20 cellular contexts compared by ENCODE assay signal in genomic region chr1:216499581-216500272, GRCh38.
A peak's percentile ranks its signal among the peaks of the same experiment; 100 is the strongest.
DNase-seq lines count a peak whose midpoint lies in the region; ATAC-seq, FAIRE-seq and TF ChIP-seq lines count a peak whose summit lies in the region.
"Had no signal": no experiment of that assay in that cellular context is flagged by ENCODE, and none has a peak within 500 bp of the region (broad histone marks: within the 10 kb centered on the region; RNA-seq: fewer than 3 reads in every experiment).

No MANE protein-coding gene starts in this region.

- no peak overlapping the region for H3T11ph ChIP-seq in H9 (ENCODE audit: low read length)

- 13 to 18% methylated on average over 8 of the region's 8 CpGs for WGBS in pancreas, 2 donors
- no CpG with 5 or more reads among the region's 8 CpGs for WGBS in H9 (ENCODE audit: extremely low coverage, insufficient read length, low lambda C conversion rate)

- no peak overlapping the region for H3K27ac Mint-ChIP-seq in H9
- H3K27ac Mint-ChIP-seq: CD4-positive, alpha-beta memory T cell had no signal

- H3K4me1 ChIP-seq in adipocyte (ENCODE audit: control insufficient read depth, insufficient read depth, low read length) (peaks cover 2% of the 10 kb centered on the region), pancreas (peaks cover 0 to 8% (median 5%) of the 10 kb centered on the region in 3 donors), H9 (ENCODE audit: insufficient read depth, low read length) (no peaks in the 10 kb centered on the region)
- H3K4me1 ChIP-seq: BLaER1 had no signal

- no peak overlapping the region for H3K9ac ChIP-seq in adipocyte (ENCODE audit: low read length)
- H3K9ac ChIP-seq in H9 (ENCODE audit: extremely low read depth, insufficient read length, low read length) = no peak overlapping the region
- H3K9ac ChIP-seq: BLaER1 had no signal

- no peaks in the 10 kb centered on the region for H3K27me3 ChIP-seq in adipocyte (replicated peaks; ENCODE audit: control insufficient read depth, insufficient read depth, low read length)
- H3K27me3 ChIP-seq in pancreas = no peaks in the 10 kb centered on the region
- H3K27me3 ChIP-seq in H9 (ENCODE audit: insufficient read depth, low read length) = no peaks in the 10 kb centered on the region
- no peaks in the 10 kb centered on the region for H3K27me3 ChIP-seq in brain microvascular endothelial cell (replicated peaks)
- H3K27me3 ChIP-seq: BLaER1 had no signal

- H4K5ac ChIP-seq in H9 (ENCODE audit: insufficient read length, low read depth, low read length) = no peak overlapping the region

- H3K27ac ChIP-seq in pancreas (no peak overlapping the region), H9 (ENCODE audit: insufficient read length, low read depth, low read length) (no peak overlapping the region), brain microvascular endothelial cell (no peak overlapping the region)
- H3K27ac ChIP-seq: BLaER1 had no signal

- no peaks in the 10 kb centered on the region for H3K9me3 Mint-ChIP-seq in H9

- no peaks in the 10 kb centered on the region for H3K23me2 ChIP-seq in H9 (ENCODE audit: insufficient read length, low read depth, low read length, poor library complexity, severe bottlenecking)

- no peaks in the 10 kb centered on the region for H4K20me1 ChIP-seq in H9 (ENCODE audit: control insufficient read depth, insufficient read depth, insufficient read length)
- H4K20me1 ChIP-seq: BLaER1 had no signal

- no peak overlapping the region for H3K14ac ChIP-seq in H9 (ENCODE audit: insufficient read depth, low read length)

- no peaks in the 10 kb centered on the region for H3K36me3 ChIP-seq in adipocyte (ENCODE audit: control insufficient read depth, insufficient read depth, low read length, severe bottlenecking)
- no peaks in the 10 kb centered on the region for H3K36me3 ChIP-seq in pancreas
- H3K36me3 ChIP-seq in brain microvascular endothelial cell (replicated peaks) = no peaks in the 10 kb centered on the region
- H3K36me3 ChIP-seq: BLaER1 had no signal

- H3K23ac ChIP-seq in H9 (ENCODE audit: insufficient read length, low read depth, low read length) = no peak overlapping the region

- H3K4me3 ChIP-seq in adipocyte (ENCODE audit: low read length) (no peak overlapping the region), pancreas (no peak overlapping the region), brain microvascular endothelial cell (ENCODE audit: low read depth, low read length) (no peak overlapping the region)
- H3K4me3 ChIP-seq: BLaER1 had no signal

- ATAC-seq in left colon (peak; percentile 74), pancreas (peak in 3 of 4 donors; percentile 47 to 56 (median 53))

- H2BK5ac ChIP-seq in H9 (ENCODE audit: insufficient read length, low read length) = no peak overlapping the region

- no peak overlapping the region for H2BK12ac ChIP-seq in H9 (ENCODE audit: insufficient read length, low read depth, low read length)

- DNase-seq in D721Med (ENCODE audit: insufficient read length, low spot score) (no peak), adipocyte (ENCODE audit: low read depth) (peak; percentile 29), left colon (peak in 1 of 2 donors; percentile 12), pancreas (no peak), H9 (no peak), putamen (ENCODE audit: low spot score) (no peak), brain microvascular endothelial cell (no peak)
- DNase-seq in activated T-cell treated with anti-CD3 and anti-CD28 coated beads, Interleukin-2, amount 50 U/mL, for 48 hours = no peak
- DNase-seq: CD4-positive, alpha-beta memory T cell; DND-41; H7; MM.1S; NCI-H1092; NCI-H2029 treated with DMSO at 0.1 percent for 48 hours; NCI-H2171 treated with DMSO at 0.1 percent for 48 hours; NCI-H446 treated with DMSO at 0.1 percent for 48 hours; NCI-H748 treated with DMSO at 0.1 percent for 48 hours; Right ventricle myocardium superior had no signal

- no peak overlapping the region for H2BK20ac ChIP-seq in H9 (ENCODE audit: low read depth, low read length, poor library complexity, severe bottlenecking)

- H2AFZ ChIP-seq in H9 (ENCODE audit: low read length) = no peak overlapping the region

- H3K9me3 ChIP-seq in adipocyte (ENCODE audit: control insufficient read depth, low read length) (peaks cover 2% of the 10 kb centered on the region), pancreas (no peaks in the 10 kb centered on the region), H9 (ENCODE audit: control insufficient read depth, low read depth, low read length) (no peaks in the 10 kb centered on the region)
- H3K9me3 ChIP-seq: BLaER1 had no signal

- H3K79me1 ChIP-seq in H9 (ENCODE audit: insufficient read depth, low read depth, low read length, poor library complexity, severe bottlenecking) = no peaks in the 10 kb centered on the region

- H3K4ac ChIP-seq in H9 (ENCODE audit: low read depth, low read length) = no peak overlapping the region

- no peaks in the 10 kb centered on the region for H3K36me3 Mint-ChIP-seq in H9 (ENCODE audit: insufficient read depth in 1 of 3, low read depth in 3 of 3)
- H3K36me3 Mint-ChIP-seq: CD4-positive, alpha-beta memory T cell had no signal

- no peak overlapping the region for H3K18ac ChIP-seq in H9 (ENCODE audit: insufficient read length, low read depth, low read length)

- TF ChIP-seq CTCF in D721Med (IDR thresholded peaks at IDR 0.05; ENCODE audit: insufficient read depth, missing control alignments) (no peak), pancreas (IDR thresholded peaks at IDR 0.05) (no peak), H9 (conservative IDR thresholded peaks at IDR 0.05) (no peak), brain microvascular endothelial cell (IDR thresholded peaks at IDR 0.05; ENCODE audit: low read depth, low read length, missing control alignments) (no peak)

- no peaks in the 10 kb centered on the region for H3K27me3 Mint-ChIP-seq in H9 (ENCODE audit: low read depth)
- H3K27me3 Mint-ChIP-seq: CD4-positive, alpha-beta memory T cell had no signal

- no peak overlapping the region for H2BK15ac ChIP-seq in H9 (ENCODE audit: low read depth, low read length)

- no peak overlapping the region for H4K91ac ChIP-seq in H9 (ENCODE audit: insufficient read length, low read depth, low read length)

- H3K56ac ChIP-seq in H9 (ENCODE audit: insufficient read length, low read depth, low read length) = no peak overlapping the region

- no peak overlapping the region for H3K4me2 ChIP-seq in H9 (ENCODE audit: insufficient read depth, insufficient read length, low read length)
- H3K4me2 ChIP-seq: BLaER1 had no signal

- intact Hi-C loops in left colon (cut with DNase I, micrococcal nuclease) = no loop called here
- intact Hi-C loops in pancreas (cut with DNase I) = no loop called here

- no peaks in the 10 kb centered on the region for H3K79me2 ChIP-seq in H9 (ENCODE audit: insufficient read depth, low read length)

- no peak overlapping the region for H4K8ac ChIP-seq in H9 (replicated peaks; ENCODE audit: insufficient read length, low read depth, low read length)

- peaks cover 9 to 14% of the 10 kb centered on the region in 2 experiments for H3K4me1 Mint-ChIP-seq in H9
- H3K4me1 Mint-ChIP-seq: CD4-positive, alpha-beta memory T cell had no signal

- no peak overlapping the region for H2AK5ac ChIP-seq in H9 (ENCODE audit: insufficient read length, low read length)

- in situ Hi-C loops in brain microvascular endothelial cell (cut with HindIII; ENCODE audit: low pct_ligation_motif_present, low sequenced_read_pairs) = no loop called here

- H3K4me3 Mint-ChIP-seq in H9 = no peak overlapping the region
- H3K4me3 Mint-ChIP-seq: CD4-positive, alpha-beta memory T cell had no signal

- H2BK120ac ChIP-seq in H9 (ENCODE audit: low read depth, low read length, poor library complexity, severe bottlenecking) = no peak overlapping the region

- FAIRE-seq in D721Med (lab: Jason Lieb, UNC) (peak; percentile 11), pancreas (lab: Jason Lieb, UNC) (no peak)
- FAIRE-seq: RCC 7860 had no signal
